ENCODE assay signal across 9 cellular contexts in the genomic region with DNA sequence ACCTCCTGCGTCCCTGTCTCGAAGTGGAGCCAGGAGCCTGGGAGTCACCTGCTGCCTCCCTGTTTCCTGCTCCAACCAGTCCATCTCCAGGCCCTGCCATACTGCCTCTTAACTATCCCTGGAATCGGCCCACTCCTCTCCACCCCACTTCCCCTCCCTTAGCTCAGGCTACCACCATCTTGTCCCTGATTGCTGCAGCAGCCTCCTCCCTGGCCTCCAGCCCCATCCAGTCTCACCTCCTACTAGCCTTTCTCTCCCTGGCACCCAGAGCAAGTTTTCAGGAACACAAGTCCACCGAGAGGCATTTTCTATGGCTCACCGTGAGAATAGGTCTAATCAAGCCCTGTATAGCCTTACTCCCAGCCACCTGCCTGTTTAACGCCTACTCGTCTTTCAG. TPM values are rescaled to one million over a fixed set of nuclear protein-coding genes. Genes with fewer than 3 reads are reported as not detected.
DNase-seq lines count a peak whose midpoint lies in the region; ATAC-seq and TF ChIP-seq lines count a peak whose summit lies in the region.
"Had no signal": no experiment of that assay in that cellular context is flagged by ENCODE, and none has a peak within 500 bp of the region (broad histone marks: within the 10 kb centered on the region; RNA-seq: fewer than 3 reads in every experiment).

No MANE protein-coding gene starts in this region.

- no peak overlapping the region for H2BK120ac ChIP-seq in mesenchymal stem cell (ENCODE audit: low read depth, low read length)

- peak overlapping the region in 1 of 2 experiments; percentile 96 for H3K18ac ChIP-seq in mesenchymal stem cell (ENCODE audit: low read depth in 1 of 2, low read length in 2 of 2)

- ATAC-seq in GM19035 (IDR thresholded peaks at IDR 0.05; ENCODE audit: unreplicated experiment): no peak

- peaks cover 28% of the 10 kb centered on the region for H3K4me1 Mint-ChIP-seq in activated naive CD4-positive, alpha-beta T cell treated with anti-CD3 and anti-CD28 coated beads for 36 hours (ENCODE audit: low read depth)

- H3K27ac Mint-ChIP-seq in activated naive CD4-positive, alpha-beta T cell treated with anti-CD3 and anti-CD28 coated beads for 36 hours: peak overlapping the region; percentile 65

- WGBS in adrenal gland, 4 donors: 61 to 68% (median 65%) methylated on average over 7 of the region's 7 CpGs
- WGBS in mesenchymal stem cell: 87% methylated on average over 7 of the region's 7 CpGs

- no peaks in the 10 kb centered on the region for H3K9me3 ChIP-seq in adrenal gland (replicated peaks in 1 of 3)
- no peaks in the 10 kb centered on the region for H3K9me3 ChIP-seq in mesenchymal stem cell (ENCODE audit: control insufficient read depth, low read length)
- H3K9me3 ChIP-seq in tibial artery: no peaks in the 10 kb centered on the region

- peak overlapping the region; percentile 48 for H3K9ac ChIP-seq in mesenchymal stem cell (ENCODE audit: low read length)

- peak overlapping the region; percentile 74 to 83 for H2BK12ac ChIP-seq in mesenchymal stem cell (ENCODE audit: low read length in 2 of 2)

- H3K27me3 Mint-ChIP-seq in activated naive CD4-positive, alpha-beta T cell treated with anti-CD3 and anti-CD28 coated beads for 36 hours (ENCODE audit: low read depth): no peaks in the 10 kb centered on the region

- CTCF ChIA-PET in activated naive CD4-positive, alpha-beta T cell treated with anti-CD3 and anti-CD28 coated beads for 36 hours (lab: Charles Lee): interaction anchor here (0.8 to 2.3 kb wide), 5 partner anchors 17 to 49 kb away, joined by 3 to 7 read pairs (median 5); partner anchors contain the start of gene NCBP3

- H3K36me3 Mint-ChIP-seq in activated naive CD4-positive, alpha-beta T cell treated with anti-CD3 and anti-CD28 coated beads for 36 hours (ENCODE audit: low read depth): no peaks in the 10 kb centered on the region

- peak overlapping the region; percentile 4 for H2BK15ac ChIP-seq in mesenchymal stem cell (ENCODE audit: low read depth, poor library complexity, severe bottlenecking)

- H3K27me3 ChIP-seq in adrenal gland: no peaks in the 10 kb centered on the region
- peaks cover 0 to 2% of the 10 kb centered on the region in 2 experiments for H3K27me3 ChIP-seq in mesenchymal stem cell (ENCODE audit: control insufficient read depth in 1 of 2, insufficient read depth in 1 of 2, low read length in 2 of 2)
- no peaks in the 10 kb centered on the region for H3K27me3 ChIP-seq in tibial artery

- peak overlapping the region in 4 of 5 donors; percentile 13 to 91 (median 91) for H3K27ac ChIP-seq in adrenal gland
- H3K27ac ChIP-seq in mesenchymal stem cell (ENCODE audit: low read length, poor library complexity, severe bottlenecking): no peak overlapping the region
- peak overlapping the region; percentile 64 to 77 for H3K27ac ChIP-seq in tibial artery

- DNase-seq in activated naive CD4-positive, alpha-beta T cell treated with anti-CD3 and anti-CD28 coated beads for 36 hours: no peak
- no peak for DNase-seq in activated naive CD4-positive, alpha-beta T cell (lab: John Stamatoyannopoulos, UW)
- DNase-seq in adrenal gland (no peak), mesenchymal stem cell (no peak), tibial artery (no peak), GOT3 (lab: John Stamatoyannopoulos, UW) (no peak), HK-2 (ENCODE audit: unreplicated experiment) (no peak)

- H3K4me1 ChIP-seq in adrenal gland (replicated peaks in 1 of 2): peaks cover 59 to 65% of the 10 kb centered on the region in 2 donors
- H3K4me1 ChIP-seq in mesenchymal stem cell (ENCODE audit: control insufficient read depth, insufficient read depth, low read depth, low read length): peaks cover 48% of the 10 kb centered on the region
- H3K4me1 ChIP-seq in tibial artery: peaks cover 0 to 72% (median 57%) of the 10 kb centered on the region in 4 donors

- H3K4ac ChIP-seq in mesenchymal stem cell (ENCODE audit: low read depth in 1 of 2, low read length in 2 of 2): peak overlapping the region; percentile 3 to 62

- TF ChIP-seq CTCF in adrenal gland (IDR thresholded peaks at IDR 0.05): no peak
- no peak for TF ChIP-seq CTCF in tibial artery (IDR thresholded peaks at IDR 0.05)

- H4K8ac ChIP-seq in mesenchymal stem cell (ENCODE audit: low read length): peak overlapping the region; percentile 92

- intact Hi-C loops in activated naive CD4-positive, alpha-beta T cell treated with anti-CD3 and anti-CD28 coated beads for 36 hours (cut with micrococcal nuclease): loop anchor here (1.0 kb wide), 3 partner anchors 18 to 257 kb away; partner anchors contain the start of genes CTNS, NCBP3 and SHPK
- intact Hi-C loops in adrenal gland (cut with DNase I): no loop called here
- intact Hi-C loops in tibial artery (cut with DNase I; ENCODE audit: low total_unique reads): no loop called here

- no peak overlapping the region for H2BK5ac ChIP-seq in mesenchymal stem cell (ENCODE audit: low read depth, low read length, poor library complexity, severe bottlenecking)

- TF ChIP-seq POLR2A in adrenal gland (IDR thresholded peaks at IDR 0.05): no peak

- H3K14ac ChIP-seq in mesenchymal stem cell (ENCODE audit: low read length in 2 of 2): peak overlapping the region in 1 of 2 experiments; percentile 3

- peak overlapping the region; percentile 85 for H3K4me2 ChIP-seq in mesenchymal stem cell (ENCODE audit: low read length, poor library complexity, severe bottlenecking)

- H3K4me3 ChIP-seq in adrenal gland (peak overlapping the region in 1 of 4 donors; percentile 71), mesenchymal stem cell (ENCODE audit: insufficient read depth in 1 of 2, low read depth in 1 of 2, low read length in 2 of 2) (peak overlapping the region; percentile 64 to 74), tibial artery (peak overlapping the region; percentile 64)

- H4K91ac ChIP-seq in mesenchymal stem cell (ENCODE audit: low read length): peak overlapping the region; percentile 66

- H3K23ac ChIP-seq in mesenchymal stem cell (ENCODE audit: low read length in 2 of 2): no peak overlapping the region

- H3K9me3 Mint-ChIP-seq in activated naive CD4-positive, alpha-beta T cell treated with anti-CD3 and anti-CD28 coated beads for 36 hours: no peaks in the 10 kb centered on the region

- H3K79me1 ChIP-seq in mesenchymal stem cell (replicated peaks; ENCODE audit: low read length, poor library complexity, severe bottlenecking): no peaks in the 10 kb centered on the region

- H2AFZ ChIP-seq in mesenchymal stem cell (ENCODE audit: low read depth, low read length): peak overlapping the region; percentile 96

- H3K36me3 ChIP-seq in adrenal gland (replicated peaks in 1 of 2): no peaks in the 10 kb centered on the region
- peaks cover 0 to 3% of the 10 kb centered on the region in 2 experiments for H3K36me3 ChIP-seq in mesenchymal stem cell (ENCODE audit: control insufficient read depth in 1 of 2, insufficient read depth in 2 of 2, low read depth in 1 of 2, low read length in 2 of 2)
- peaks cover 0 to 18% (median 10%) of the 10 kb centered on the region in 3 donors for H3K36me3 ChIP-seq in tibial artery

- peak overlapping the region; percentile 78 for H3K4me3 Mint-ChIP-seq in activated naive CD4-positive, alpha-beta T cell treated with anti-CD3 and anti-CD28 coated beads for 36 hours

- no peak overlapping the region for H2AK5ac ChIP-seq in mesenchymal stem cell (ENCODE audit: low read length, severe bottlenecking)

RNA-seq across cellular contexts. Expression of gene CAMKK1, which starts 0.9 kb away (rescaled TPM):
- total RNA-seq in activated naive CD4-positive, alpha-beta T cell treated with anti-CD3 and anti-CD28 coated beads for 36 hours: 1 to 10 TPM; 2.4 to 2.7 TPM
- 10 to 100 TPM in 6 of 8 donors, 1 to 10 TPM in 2; 6.0 to 17.9 (median 10.8) TPM for total RNA-seq in adrenal gland
- 10 to 100 TPM in 2 of 3 donors, 1 to 10 TPM in 1; 6.9 to 28.2 (median 10.6) TPM for polyA plus RNA-seq in adrenal gland
- 3.0 TPM for polyA plus RNA-seq in mesenchymal stem cell (2013, experiment 1 of 2)
- 2.6 TPM for polyA plus RNA-seq in mesenchymal stem cell (2013, experiment 2 of 2)

RNA-seq across cellular contexts. Expression of gene P2RX1, which starts 22.5 kb away (rescaled TPM):
- under 1 TPM; 0.10 to 0.17 TPM for total RNA-seq in activated naive CD4-positive, alpha-beta T cell treated with anti-CD3 and anti-CD28 coated beads for 36 hours
- total RNA-seq in adrenal gland: 1 to 10 TPM in 4 of 8 donors, under 1 TPM in 4; 0.42 to 2.1 (median 0.92) TPM
- polyA plus RNA-seq in adrenal gland: 1 to 10 TPM in 2 of 3 donors, under 1 TPM in 1; 0.59 to 8.6 (median 3.3) TPM
- 0.47 TPM for polyA plus RNA-seq in mesenchymal stem cell (2013, experiment 1 of 2)
- polyA plus RNA-seq in mesenchymal stem cell (2013, experiment 2 of 2): 0.49 TPM
- total RNA-seq: RPMI7951 had no signal

RNA-seq across cellular contexts. Expression of gene NCBP3, which starts 47.7 kb away (rescaled TPM):
- 10 to 100 TPM; 33.9 to 40.4 TPM for total RNA-seq in activated naive CD4-positive, alpha-beta T cell treated with anti-CD3 and anti-CD28 coated beads for 36 hours
- total RNA-seq in adrenal gland: 10 to 100 TPM; 11.0 to 30.3 (median 21.5) TPM
- polyA plus RNA-seq in adrenal gland: 10 to 100 TPM; 21.9 to 36.6 (median 22.8) TPM
- 20.3 TPM for polyA plus RNA-seq in mesenchymal stem cell (2013, experiment 1 of 2)
- polyA plus RNA-seq in mesenchymal stem cell (2013, experiment 2 of 2): 19.5 TPM
